ENCODE assay signal across 1 cellular context in the genomic region with DNA sequence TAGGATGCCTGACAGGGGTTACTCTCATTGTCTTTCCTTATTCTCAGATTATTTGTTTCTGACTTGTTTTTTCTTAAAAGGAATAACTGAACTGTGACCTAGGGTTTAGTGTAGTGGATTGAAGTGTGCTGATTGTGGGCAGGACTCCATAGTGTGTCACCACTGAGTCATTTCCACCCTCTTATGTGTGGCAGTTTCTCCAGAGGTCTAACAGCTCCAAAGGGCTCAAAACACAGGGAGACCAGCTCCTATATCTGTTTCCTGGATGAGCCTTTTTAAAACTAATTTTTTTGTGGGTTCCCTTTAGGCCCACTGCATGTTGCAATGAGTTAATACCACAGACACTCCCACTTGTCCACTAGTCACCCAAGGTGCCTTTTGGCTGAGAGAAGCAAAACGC.
TF ChIP-seq lines count a peak whose summit lies in the region.

No MANE protein-coding gene starts in this region.

TF ChIP-seq in endothelial cell of umbilical vein, 7 proteins besides CTCF, POLR2A, EP300 and RAD21:
- TF ChIP-seq MYC (IDR thresholded peaks at IDR 0.05; ENCODE audit: low read depth, low read length) = no peak
- peak; percentile 91 for TF ChIP-seq FOS (IDR thresholded peaks at IDR 0.05; ENCODE audit: borderline replicate concordance, insufficient read depth, low read length)
- TF ChIP-seq POLR2AphosphoS5 (IDR thresholded peaks at IDR 0.05; ENCODE audit: insufficient read depth, low read depth, low read length) = no peak
